Comparison of ENCODE assay signal across 10 cellular contexts in the genomic region with DNA sequence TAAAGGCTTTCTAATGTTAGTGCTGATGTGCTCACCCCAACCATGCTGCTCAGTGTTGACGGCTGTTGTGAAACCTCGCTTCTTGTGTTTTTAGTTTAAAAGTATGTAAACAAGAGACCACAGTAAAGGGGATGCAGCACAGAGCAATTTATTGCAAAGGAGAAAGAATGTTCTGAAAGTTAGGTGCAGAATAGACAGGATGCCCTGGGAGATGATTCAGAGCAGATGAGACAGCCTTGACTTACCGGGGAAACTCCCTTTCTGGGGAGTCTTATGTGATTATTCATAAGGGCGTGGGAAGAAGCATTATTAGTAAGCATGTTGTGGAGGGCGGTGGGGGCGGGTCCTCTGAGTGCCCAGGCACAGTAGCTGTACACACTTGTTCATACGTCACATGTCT. TPM values are rescaled to one million over a fixed set of nuclear protein-coding genes. Genes with fewer than 3 reads are reported as not detected.
DNase-seq lines count a peak whose midpoint lies in the region; ATAC-seq and TF ChIP-seq lines count a peak whose summit lies in the region.
"Had no signal": no experiment of that assay in that cellular context is flagged by ENCODE, and none has a peak within 500 bp of the region (broad histone marks: within the 10 kb centered on the region; RNA-seq: fewer than 3 reads in every experiment).

No MANE protein-coding gene starts in this region.

- H3K27me3 Mint-ChIP-seq in activated naive CD8-positive, alpha-beta T cell treated with anti-CD3 and anti-CD28 coated beads, Interleukin-2, amount 50 U/mL, for 24 hours = no peaks in the 10 kb centered on the region
- H3K27me3 Mint-ChIP-seq in osteocyte (ENCODE audit: unreplicated experiment) = no peaks in the 10 kb centered on the region

- no peaks in the 10 kb centered on the region for H3K36me3 Mint-ChIP-seq in activated naive CD8-positive, alpha-beta T cell treated with anti-CD3 and anti-CD28 coated beads, Interleukin-2, amount 50 U/mL, for 24 hours (ENCODE audit: low read depth)
- H3K36me3 Mint-ChIP-seq in osteocyte (ENCODE audit: unreplicated experiment) = peaks cover 32% of the 10 kb centered on the region

- no peak overlapping the region for H3K4me3 Mint-ChIP-seq in activated naive CD8-positive, alpha-beta T cell treated with anti-CD3 and anti-CD28 coated beads, Interleukin-2, amount 50 U/mL, for 24 hours
- no peak overlapping the region for H3K4me3 Mint-ChIP-seq in osteocyte (ENCODE audit: unreplicated experiment)

- H3K27ac ChIP-seq in tibial artery = no peak overlapping the region

- no peaks in the 10 kb centered on the region for H3K4me1 ChIP-seq in tibial artery

- peaks cover 42 to 73% (median 69%) of the 10 kb centered on the region in 3 donors for H3K36me3 ChIP-seq in tibial artery

- DNase-seq in AG20443 (ENCODE audit: low spot score) = peak; percentile 92
- DNase-seq in activated naive CD8-positive, alpha-beta T cell treated with anti-CD3 and anti-CD28 coated beads, Interleukin-2, amount 50 U/mL, for 24 hours = peak; percentile 29
- peak; percentile 19 for DNase-seq in osteocyte (ENCODE audit: extremely low spot score, unreplicated experiment)
- no peak for DNase-seq in NCI-H146 treated with DMSO at 0.1 percent for 48 hours (lab: John Stamatoyannopoulos, UW; ENCODE audit: unreplicated experiment)
- no peak for DNase-seq in tibial artery
- DNase-seq: effector CD8-positive, alpha-beta T cell; NCI-H2171 had no signal

- peaks cover 5% of the 10 kb centered on the region for H3K9me3 Mint-ChIP-seq in activated naive CD8-positive, alpha-beta T cell treated with anti-CD3 and anti-CD28 coated beads, Interleukin-2, amount 50 U/mL, for 24 hours
- no peaks in the 10 kb centered on the region for H3K9me3 Mint-ChIP-seq in osteocyte (ENCODE audit: unreplicated experiment)

- H3K4me3 ChIP-seq in tibial artery = no peak overlapping the region

- H3K27ac Mint-ChIP-seq in activated naive CD8-positive, alpha-beta T cell treated with anti-CD3 and anti-CD28 coated beads, Interleukin-2, amount 50 U/mL, for 24 hours = no peak overlapping the region
- no peak overlapping the region for H3K27ac Mint-ChIP-seq in osteocyte (ENCODE audit: unreplicated experiment)

- ATAC-seq in HG03108 (IDR thresholded peaks at IDR 0.05; ENCODE audit: unreplicated experiment) = peak; percentile 59
- peak; percentile 89 for ATAC-seq in activated naive CD8-positive, alpha-beta T cell treated with anti-CD3 and anti-CD28 coated beads, Interleukin-2, amount 50 U/mL, for 24 hours
- ATAC-seq in GM19328 (IDR thresholded peaks at IDR 0.05; ENCODE audit: unreplicated experiment) = no peak
- no peak for ATAC-seq in GM21717 (IDR thresholded peaks at IDR 0.05; ENCODE audit: unreplicated experiment)

- H3K4me1 Mint-ChIP-seq in activated naive CD8-positive, alpha-beta T cell treated with anti-CD3 and anti-CD28 coated beads, Interleukin-2, amount 50 U/mL, for 24 hours = peaks cover 4% of the 10 kb centered on the region
- H3K4me1 Mint-ChIP-seq in osteocyte (ENCODE audit: unreplicated experiment) = peaks cover 20% of the 10 kb centered on the region

- TF ChIP-seq CTCF in osteocyte (IDR thresholded peaks at IDR 0.05) = no peak
- TF ChIP-seq CTCF in tibial artery (IDR thresholded peaks at IDR 0.05) = no peak

- no peaks in the 10 kb centered on the region for H3K27me3 ChIP-seq in tibial artery

- intact Hi-C loops in tibial artery (cut with DNase I; ENCODE audit: low total_unique reads) = loop anchor here (5.0 kb wide), 1 partner anchor 341 kb away; no protein-coding TSS in a partner anchor

- H3K9me3 ChIP-seq in tibial artery = no peaks in the 10 kb centered on the region

RNA-seq across cellular contexts. Expression of a gene that starts 47.7 kb away (rescaled TPM):
- 40.9 and 41.6 TPM in 2 replicates for total RNA-seq in osteocyte

RNA-seq across cellular contexts. Expression of a gene that starts 50.4 kb away (rescaled TPM):
- total RNA-seq in osteocyte = 3.1 and 3.5 TPM in 2 replicates

Comparison
In these comparisons a context has a peak if more than half of its experiments do, and no peak if none do; other contexts are left out.
1. DNase-seq: peak in AG20443 (single experiment), activated naive CD8-positive, alpha-beta T cell treated with anti-CD3 and anti-CD28 coated beads, Interleukin-2, amount 50 U/mL, for 24 hours (single experiment) and osteocyte (single experiment); none in NCI-H146 treated with DMSO at 0.1 percent for 48 hours (single experiment) and tibial artery (0 of 2).
2. ATAC-seq: peak in HG03108 (single experiment) and activated naive CD8-positive, alpha-beta T cell treated with anti-CD3 and anti-CD28 coated beads, Interleukin-2, amount 50 U/mL, for 24 hours (single experiment); none in GM19328 (single experiment) and GM21717 (single experiment).